17 cellular contexts compared by ENCODE assay signal in the genomic region with DNA sequence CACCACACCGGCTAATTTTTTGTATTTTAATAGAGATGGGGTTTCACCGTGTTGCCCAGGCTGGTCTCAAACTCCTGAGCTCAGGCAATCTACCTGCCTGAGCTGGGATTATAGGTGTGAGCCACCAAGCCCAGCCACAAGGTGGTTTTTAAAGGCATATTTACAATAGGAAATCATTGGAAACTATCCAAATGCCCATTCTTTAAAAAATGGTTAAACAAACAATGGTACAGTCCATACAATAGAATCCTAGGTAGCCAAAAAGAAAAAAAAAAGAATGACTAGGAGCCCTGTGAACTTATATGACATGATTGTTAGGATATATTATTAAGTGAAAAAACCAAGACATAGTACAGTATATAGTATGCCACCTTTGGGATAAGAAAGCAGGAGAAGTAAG. TPM values are rescaled to one million over a fixed set of nuclear protein-coding genes. Genes with fewer than 3 reads are reported as not detected.
DNase-seq lines count a peak whose midpoint lies in the region; ATAC-seq and TF ChIP-seq lines count a peak whose summit lies in the region.
"Had no signal": no experiment of that assay in that cellular context is flagged by ENCODE, and none has a peak within 500 bp of the region (broad histone marks: within the 10 kb centered on the region; RNA-seq: fewer than 3 reads in every experiment).

No MANE protein-coding gene starts in this region.

- H4K20me1 ChIP-seq in OCI-LY7 (ENCODE audit: insufficient read depth, low read length), result no peaks in the 10 kb centered on the region

- peak overlapping the region; percentile 7 for H3K4me3 Mint-ChIP-seq in CD4-positive, alpha-beta T cell
- H3K4me3 Mint-ChIP-seq in mesothelial cell of epicardium, result no peak overlapping the region

- BruUV-seq in OCI-LY7 (replicated peaks; lab: Mats Ljungman, UMichigan), result no TSS peak

- H2AFZ ChIP-seq in OCI-LY7 (ENCODE audit: low read length), result no peak overlapping the region

- intact Hi-C loops in CD4-positive, alpha-beta T cell (cut with DNase I, micrococcal nuclease), result no loop called here
- intact Hi-C loops in OCI-LY7 (cut with micrococcal nuclease; ENCODE audit: unreplicated experiment), result no loop called here

- H3K27me3 Mint-ChIP-seq in CD4-positive, alpha-beta T cell, result no peaks in the 10 kb centered on the region
- no peaks in the 10 kb centered on the region for H3K27me3 Mint-ChIP-seq in mesothelial cell of epicardium (ENCODE audit: low read depth)

- H3K36me3 ChIP-seq in OCI-LY7 (ENCODE audit: insufficient read depth, low read length), result no peaks in the 10 kb centered on the region
- H3K36me3 ChIP-seq: BE2C had no signal

- CTCF ChIA-PET in CD4-positive, alpha-beta T cell (lab: Charles Lee), result interaction anchor here (1.7 kb wide), 1 partner anchor 42 kb away, joined by 7 read pairs; no protein-coding TSS in a partner anchor
- CTCF ChIA-PET in RWPE1 (lab: Yijun Ruan, JAX) (interaction anchor here (0.6 to 1.2 kb wide), 3 partner anchors 12 to 123 kb away, joined by 3 to 6 read pairs (median 4); no protein-coding TSS in a partner anchor), OCI-LY7 (lab: Charles Lee; ENCODE audit: unreplicated experiment) (no interaction called here)

- no peak overlapping the region for H3K27ac ChIP-seq in CD4-positive, alpha-beta T cell (ENCODE audit: low read depth, low read length)
- H3K27ac ChIP-seq in RWPE1 (peak overlapping the region; percentile 62), OCI-LY7 (ENCODE audit: low read depth, low read length, poor library complexity, severe bottlenecking) (no peak overlapping the region)

- peaks cover 19% of the 10 kb centered on the region for H3K79me2 ChIP-seq in OCI-LY7 (ENCODE audit: insufficient read depth, low read depth, low read length)

- no peaks in the 10 kb centered on the region for H3K27me3 ChIP-seq in CD4-positive, alpha-beta T cell (ENCODE audit: control insufficient read depth, insufficient read depth, low read length)
- H3K27me3 ChIP-seq: BE2C had no signal

- peaks cover 32% of the 10 kb centered on the region for H3K4me1 ChIP-seq in OCI-LY7 (ENCODE audit: insufficient read depth, low read length, poor library complexity, severe bottlenecking)

- H3K9me2 ChIP-seq in OCI-LY7 (ENCODE audit: insufficient read depth, low read length), result no peaks in the 10 kb centered on the region

- DNase-seq in CD4-positive, alpha-beta T cell, result no peak
- DNase-seq in COR-L47 (lab: John Stamatoyannopoulos, UW), result peak; percentile 82
- no peak for DNase-seq in RWPE1 (ENCODE audit: low spot score)
- DNase-seq in mesothelial cell of epicardium (ENCODE audit: low spot score in 2 of 2, unreplicated experiment in 2 of 2), result no peak
- DNase-seq in mesenteric fat pad (ENCODE audit: low spot score), result no peak
- DNase-seq in OCI-LY7 (ENCODE audit: low spot score), result no peak
- DNase-seq in stimulated activated CD4-positive, alpha-beta T cell treated with anti-CD3 and anti-CD28 coated beads, Interleukin-12 subunit alpha, Interleukin-12 subunit beta, amount 100 ng/mL, for 4 hours, result no peak
- DNase-seq: activated CD4-positive, CD25-positive, alpha-beta regulatory T cell treated with anti-CD3 and anti-CD28 coated beads, Interleukin-2, amount 50 U/mL, for 72 hours; activated naive CD4-positive, alpha-beta T cell treated with anti-CD3 and anti-CD28 coated beads, Interleukin-2, amount 50 U/mL, for 16 hours; BE2C; DMS79 treated with DMSO at 0.1 percent for 48 hours; effector CD4-positive, alpha-beta T cell; NCI-H1694 treated with DMSO at 0.1 percent for 48 hours; SIG-M5 had no signal

- no peak overlapping the region for H3K4me2 ChIP-seq in OCI-LY7 (ENCODE audit: low read length)

- no peaks in the 10 kb centered on the region for H3K9me3 Mint-ChIP-seq in CD4-positive, alpha-beta T cell
- H3K9me3 Mint-ChIP-seq in mesothelial cell of epicardium, result no peaks in the 10 kb centered on the region
- H3K9me3 Mint-ChIP-seq: nephron; T-helper 2 cell treated with Interferon-gamma antibody and Interleukin-4, amounts not matched to agents 5 μg/mL and 100 μg/mL, for 36 hours had no signal

- no peak for ATAC-seq in CD4-positive, alpha-beta T cell (ENCODE audit: poor library complexity)
- ATAC-seq in HG02678 (IDR thresholded peaks at IDR 0.05; ENCODE audit: unreplicated experiment), result no peak

- H3K4me1 Mint-ChIP-seq in CD4-positive, alpha-beta T cell (ENCODE audit: low read depth), result peaks cover 66% of the 10 kb centered on the region
- peaks cover 51% of the 10 kb centered on the region for H3K4me1 Mint-ChIP-seq in mesothelial cell of epicardium

- POLR2A ChIA-PET in CD4-positive, alpha-beta T cell (lab: Charles Lee), result interaction anchor here (0.6 to 2.6 kb wide), 5 partner anchors 13 to 70 kb away, joined by 3 to 13 read pairs (median 3); no protein-coding TSS in a partner anchor
- POLR2A ChIA-PET in RWPE1 (lab: Yijun Ruan, JAX; ENCODE audit: low non-redundant PET) (interaction anchor here (0.6 kb wide), 3 partner anchors 42 to 160 kb away, joined by 3 read pairs; no protein-coding TSS in a partner anchor), OCI-LY7 (lab: Charles Lee) (interaction anchor here (0.6 kb wide), 1 partner anchor 15 kb away, joined by 4 read pairs; no protein-coding TSS in a partner anchor)

- peaks cover 63% of the 10 kb centered on the region for H3K36me3 Mint-ChIP-seq in CD4-positive, alpha-beta T cell (ENCODE audit: low read depth)
- peaks cover 12% of the 10 kb centered on the region for H3K36me3 Mint-ChIP-seq in mesothelial cell of epicardium

- H3K27ac Mint-ChIP-seq in CD4-positive, alpha-beta T cell, result peak overlapping the region; percentile 81
- H3K27ac Mint-ChIP-seq in mesothelial cell of epicardium, result peak overlapping the region; percentile 16

- H3K4me3 ChIP-seq in OCI-LY7 (ENCODE audit: low read depth, low read length, poor library complexity, severe bottlenecking), result no peak overlapping the region

- no peak for TF ChIP-seq CTCF in CD4-positive, alpha-beta T cell (IDR thresholded peaks at IDR 0.05)
- TF ChIP-seq CTCF in RWPE1 (conservative IDR thresholded peaks at IDR 0.05; ENCODE audit: low read depth) (no peak), mesothelial cell of epicardium (IDR thresholded peaks at IDR 0.05; ENCODE audit: unreplicated experiment) (no peak), OCI-LY7 (conservative IDR thresholded peaks at IDR 0.05; ENCODE audit: low read length) (no peak)

- H3K9me3 ChIP-seq in CD4-positive, alpha-beta T cell (ENCODE audit: control insufficient read depth, low read length), result no peaks in the 10 kb centered on the region
- H3K9me3 ChIP-seq in OCI-LY7 (ENCODE audit: low read length), result no peaks in the 10 kb centered on the region
- H3K9me3 ChIP-seq: BE2C had no signal

RNA-seq across cellular contexts. Expression of gene ATP2B4, which starts 5.3 kb away (rescaled TPM):
- total RNA-seq in CD4-positive, alpha-beta T cell, result 10 to 100 TPM; 23.6 to 23.7 TPM
- total RNA-seq in mesothelial cell of epicardium (234 to 238 TPM (median 237 TPM) in 3 replicates), mesenteric fat pad (122 TPM), OCI-LY7 (2022) (16.6 and 16.7 TPM in 2 replicates)
- total RNA-seq in OCI-LY7 (2014; rRNA removed; shearing (Covaris generic)), result 7.5 and 8.5 TPM in 2 replicates
